ENCODE assay signal across 8 cellular contexts in the genomic region with DNA sequence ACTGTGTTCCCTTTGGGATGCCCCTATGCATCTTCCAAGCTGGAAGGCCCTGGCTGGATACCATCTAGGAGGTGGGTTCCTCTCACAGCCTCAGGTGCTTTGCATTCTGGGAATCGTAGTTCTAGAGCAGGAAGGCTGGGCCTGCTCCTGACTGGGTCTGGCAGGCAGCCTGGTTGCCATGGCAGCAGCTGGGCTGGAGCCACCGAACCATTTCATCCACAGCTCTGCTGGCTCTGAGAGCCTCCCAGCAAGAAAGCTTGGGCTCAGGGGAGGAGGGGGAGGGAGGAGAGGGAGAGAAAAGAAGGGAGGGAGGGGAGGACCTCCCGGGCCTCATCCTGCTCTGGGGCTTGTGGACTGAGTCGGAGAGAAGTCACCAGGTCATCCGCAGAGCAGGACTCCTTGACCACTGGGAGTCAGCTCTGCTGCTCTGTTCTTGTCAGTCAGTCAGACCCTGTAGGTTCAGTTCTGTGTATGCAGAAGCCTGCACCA.
DNase-seq lines count a peak whose midpoint lies in the region; TF ChIP-seq lines count a peak whose summit lies in the region.

No MANE protein-coding gene starts in this region.

- H3K27me3 Mint-ChIP-seq in IgD-negative memory B cell (peaks cover 20% of the 10 kb centered on the region), CD14-positive monocyte (ENCODE audit: low read depth in 3 of 3) (peaks cover 13 to 28% (median 23%) of the 10 kb centered on the region in 3 donors)

- intact Hi-C loops in ovary (cut with DNase I), result no loop called here
- intact Hi-C loops in CD14-positive monocyte (cut with micrococcal nuclease), result no loop called here

- no peak overlapping the region for H3K27ac ChIP-seq in ovary

- H3K4me3 Mint-ChIP-seq in IgD-negative memory B cell (peak overlapping the region in 2 of 4 donors; percentile 49 to 59), CD14-positive monocyte (no peak overlapping the region)

- no peak for TF ChIP-seq POLR2A in ovary (IDR thresholded peaks at IDR 0.05)

- peaks cover 7 to 26% (median 16%) of the 10 kb centered on the region in 3 donors for H3K4me1 Mint-ChIP-seq in IgD-negative memory B cell
- no peaks in the 10 kb centered on the region for H3K4me1 Mint-ChIP-seq in CD14-positive monocyte

- H3K9me3 ChIP-seq in ovary, result no peaks in the 10 kb centered on the region

- H3K27ac Mint-ChIP-seq in IgD-negative memory B cell (peak overlapping the region in 2 of 3 donors; percentile 9 to 47), CD14-positive monocyte (no peak overlapping the region)

- H3K36me3 ChIP-seq in ovary, result no peaks in the 10 kb centered on the region

- DNase-seq in COLO668 (lab: John Stamatoyannopoulos, UW; ENCODE audit: unreplicated experiment) (peak; percentile 81), RPMI7951 (ENCODE audit: low read depth) (peak; percentile 39), fibroblast of the aortic adventitia (ENCODE audit: low read depth) (peak; percentile 61), ovary (peak in 4 of 5 donors; percentile 41 to 65 (median 55)), CD14-positive monocyte (ENCODE audit: low spot score) (no peak)
- DNase-seq in activated naive CD4-positive, alpha-beta T cell treated with anti-CD3 and anti-CD28 coated beads, Interleukin-2, amount 50 U/mL, for 16 hours, result no peak
- no peak for DNase-seq in activated CD4-positive, CD25-positive, alpha-beta regulatory T cell treated with anti-CD3 and anti-CD28 coated beads, Interleukin-2, amount 50 U/mL, for 72 hours

- no peaks in the 10 kb centered on the region for H3K27me3 ChIP-seq in ovary

- H3K36me3 Mint-ChIP-seq in IgD-negative memory B cell (peaks cover 2% of the 10 kb centered on the region), CD14-positive monocyte (no peaks in the 10 kb centered on the region)

- H3K4me3 ChIP-seq in fibroblast of the aortic adventitia (ENCODE audit: low read depth, low read length) (no peak overlapping the region), ovary (no peak overlapping the region)

- H3K9me3 Mint-ChIP-seq in IgD-negative memory B cell (peaks cover 0 to 3% (median 0%) of the 10 kb centered on the region in 3 donors), CD14-positive monocyte (no peaks in the 10 kb centered on the region)

- WGBS in ovary, 3 donors, result 1 to 6% (median 3%) methylated on average over 5 of the region's 5 CpGs

- no peak for TF ChIP-seq CTCF in fibroblast of the aortic adventitia (IDR thresholded peaks at IDR 0.05; ENCODE audit: insufficient read depth, low read length)
- no peak for TF ChIP-seq CTCF in ovary (IDR thresholded peaks at IDR 0.05)
- TF ChIP-seq CTCF in CD14-positive monocyte (IDR thresholded peaks at IDR 0.05), result no peak

- no peak for TF ChIP-seq EP300 in ovary (IDR thresholded peaks at IDR 0.05)

- no peaks in the 10 kb centered on the region for H3K4me1 ChIP-seq in ovary (ENCODE audit: insufficient read depth)

Comparison
In these comparisons a context has a peak if more than half of its experiments do, and no peak if none do; other contexts are left out.
1. DNase-seq: peak in COLO668 (single experiment), RPMI7951 (single experiment), fibroblast of the aortic adventitia (single experiment) and ovary (4 of 5); none in activated naive CD4-positive, alpha-beta T cell treated with anti-CD3 and anti-CD28 coated beads, Interleukin-2, amount 50 U/mL, for 16 hours (single experiment), CD14-positive monocyte (single experiment) and activated CD4-positive, CD25-positive, alpha-beta regulatory T cell treated with anti-CD3 and anti-CD28 coated beads, Interleukin-2, amount 50 U/mL, for 72 hours (single experiment).
2. H3K27ac Mint-ChIP-seq: peak in IgD-negative memory B cell (2 of 3); none in CD14-positive monocyte (0 of 7).